ENCODE assay signal across 8 cellular contexts in genomic region chr14:65637780-65638179, GRCh38.
DNase-seq lines count a peak whose midpoint lies in the region; ATAC-seq and TF ChIP-seq lines count a peak whose summit lies in the region.

No MANE protein-coding gene starts in this region.

- intact Hi-C loops in activated CD4-positive, alpha-beta T cell treated with anti-CD3 and anti-CD28 coated beads for 36 hours (cut with DNase I, micrococcal nuclease), result no loop called here
- intact Hi-C loops in stomach (cut with DNase I; ENCODE audit: low total_unique reads) (no loop called here), posterior vena cava (cut with DNase I) (loop anchor here in 1 of 2 donors (10.0 kb wide), 1 partner anchor 203 kb away; no protein-coding TSS in a partner anchor)

- H3K4me3 ChIP-seq in stomach, result no peak overlapping the region

- peaks cover 34% of the 10 kb centered on the region for H3K4me1 Mint-ChIP-seq in activated CD4-positive, alpha-beta T cell treated with anti-CD3 and anti-CD28 coated beads for 36 hours

- no peaks in the 10 kb centered on the region for H3K9me3 Mint-ChIP-seq in activated CD4-positive, alpha-beta T cell treated with anti-CD3 and anti-CD28 coated beads for 36 hours (ENCODE audit: low read depth)

- TF ChIP-seq POLR2A in stomach (IDR thresholded peaks at IDR 0.05), result no peak

- TF ChIP-seq CTCF in stomach (IDR thresholded peaks at IDR 0.05), result no peak

- peak; percentile 85 for ATAC-seq in activated CD4-positive, alpha-beta T cell treated with anti-CD3 and anti-CD28 coated beads for 36 hours

- WGBS in stomach, 5 donors, result 70 to 87% (median 76%) methylated on average over 7 of the region's 7 CpGs

- CTCF ChIA-PET in activated CD4-positive, alpha-beta T cell treated with anti-CD3 and anti-CD28 coated beads for 36 hours (lab: Charles Lee), result interaction anchor here (0.6 to 1.3 kb wide), 4 partner anchors 11 to 318 kb away, joined by 3 to 4 read pairs (median 3); no protein-coding TSS in a partner anchor

- peaks cover 0 to 20% (median 15%) of the 10 kb centered on the region in 4 donors for H3K36me3 ChIP-seq in stomach

- POLR2A ChIA-PET in activated CD4-positive, alpha-beta T cell treated with anti-CD3 and anti-CD28 coated beads for 36 hours (lab: Charles Lee), result no interaction called here

- DNase-seq in activated CD4-positive, alpha-beta T cell treated with anti-CD3 and anti-CD28 coated beads for 36 hours, result peak; percentile 60
- DNase-seq in activated CD4-positive, alpha-beta T cell treated with anti-CD3 and anti-CD28 coated beads for 1 hour, result no peak
- DNase-seq in HT1080 (ENCODE audit: low read depth) (peak; percentile 11), stomach (no peak), ecto neural progenitor cell (ENCODE audit: low spot score) (no peak), posterior vena cava (ENCODE audit: low spot score) (no peak)
- DNase-seq in activated effector memory CD4-positive, alpha-beta T cell treated with anti-CD3 and anti-CD28 coated beads, Interleukin-2, amount 50 U/mL, for 16 hours, result peak; percentile 64
- peak; percentile 50 to 72 for DNase-seq in stimulated activated CD8-positive, alpha-beta memory T cell treated with anti-CD3 and anti-CD28 coated beads, Interleukin-15, amount 100 ng/mL, for 48 hours (ENCODE audit: low read depth in 2 of 2)

- H3K27me3 Mint-ChIP-seq in activated CD4-positive, alpha-beta T cell treated with anti-CD3 and anti-CD28 coated beads for 36 hours, result no peaks in the 10 kb centered on the region

- peaks cover 0 to 18% (median 3%) of the 10 kb centered on the region in 4 donors for H3K4me1 ChIP-seq in stomach

- H3K27ac ChIP-seq in stomach, result no peak overlapping the region

- H3K9me3 ChIP-seq in stomach, result peaks cover 0 to 9% (median 6%) of the 10 kb centered on the region in 4 donors

- H3K4me3 Mint-ChIP-seq in activated CD4-positive, alpha-beta T cell treated with anti-CD3 and anti-CD28 coated beads for 36 hours, result no peak overlapping the region

- no peaks in the 10 kb centered on the region for H3K27me3 ChIP-seq in stomach

- TF ChIP-seq EP300 in stomach (IDR thresholded peaks at IDR 0.05), result no peak

- peaks cover 36% of the 10 kb centered on the region for H3K36me3 Mint-ChIP-seq in activated CD4-positive, alpha-beta T cell treated with anti-CD3 and anti-CD28 coated beads for 36 hours (ENCODE audit: low read depth)

- H3K27ac Mint-ChIP-seq in activated CD4-positive, alpha-beta T cell treated with anti-CD3 and anti-CD28 coated beads for 36 hours, result no peak overlapping the region

Comparison
In these comparisons a context has a peak if more than half of its experiments do, and no peak if none do; other contexts are left out.
1. DNase-seq: peak in activated CD4-positive, alpha-beta T cell treated with anti-CD3 and anti-CD28 coated beads for 36 hours (single experiment), HT1080 (single experiment), activated effector memory CD4-positive, alpha-beta T cell treated with anti-CD3 and anti-CD28 coated beads, Interleukin-2, amount 50 U/mL, for 16 hours (single experiment) and stimulated activated CD8-positive, alpha-beta memory T cell treated with anti-CD3 and anti-CD28 coated beads, Interleukin-15, amount 100 ng/mL, for 48 hours (2 of 2); none in activated CD4-positive, alpha-beta T cell treated with anti-CD3 and anti-CD28 coated beads for 1 hour (single experiment), stomach (single experiment), ecto neural progenitor cell (single experiment) and posterior vena cava (single experiment).